Comparison of ENCODE assay signal across 2 cellular contexts in the genomic region with DNA sequence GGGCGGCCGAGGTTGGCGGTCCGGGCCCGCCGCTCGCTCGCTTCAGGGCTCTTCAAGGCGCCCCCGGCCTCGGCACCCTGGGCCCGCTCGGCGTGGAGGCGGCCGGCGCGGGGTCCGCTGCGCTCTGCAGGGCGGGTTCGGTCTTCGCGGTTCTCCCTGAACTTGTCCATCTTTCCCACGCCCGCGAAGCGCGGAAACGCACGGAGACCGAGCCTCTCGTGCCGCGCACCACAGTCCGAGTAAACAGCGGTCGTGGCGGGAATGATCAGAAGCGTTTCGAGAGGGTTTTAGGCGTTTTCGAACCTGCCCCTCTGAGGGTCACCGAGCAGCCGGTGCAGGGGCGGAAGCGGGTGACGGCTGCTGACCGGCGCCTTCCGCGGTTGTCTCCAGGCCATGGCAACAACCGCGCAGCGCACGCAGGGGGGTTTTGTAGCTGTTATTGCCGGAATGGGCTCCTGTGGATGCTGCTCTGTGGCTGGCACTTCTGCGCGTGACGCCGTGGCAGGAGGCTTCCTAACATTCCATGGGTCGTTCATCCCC.
A peak's percentile ranks its signal among the peaks of the same experiment; 100 is the strongest.
TF ChIP-seq lines count a peak whose summit lies in the region.

No MANE protein-coding gene starts in this region.

TF ChIP-seq in HEK293, 187 proteins besides CTCF, POLR2A, EP300 and RAD21 (continues in another document):
- TF ChIP-seq ZNF792 (tag by site-specific recombination; IDR thresholded peaks at IDR 0.05) (no peak), ZNF324 (tag by site-specific recombination; IDR thresholded peaks at IDR 0.05) (no peak), GLIS1 (tag by site-specific recombination; IDR thresholded peaks at IDR 0.05) (peak; percentile 45), ZNF623 (tag by site-specific recombination; IDR thresholded peaks at IDR 0.05) (no peak), ZNF843 (tag by site-specific recombination; IDR thresholded peaks at IDR 0.05) (no peak), ZBTB20 (tag by site-specific recombination; IDR thresholded peaks at IDR 0.05) (peak; percentile 19; the same call in 1 of the 2 replicates), TCF7L2 (IDR thresholded peaks at IDR 0.05; ENCODE audit: borderline replicate concordance, low read depth, low read length) (peak; percentile 21; the same call in 1 of the 2 replicates), ZNF596 (tag by site-specific recombination; IDR thresholded peaks at IDR 0.05) (peak; percentile 26; the same call in 1 of the 2 replicates), ZNF350 (tag by site-specific recombination; IDR thresholded peaks at IDR 0.05) (no peak), ZSCAN16 (tag by site-specific recombination; IDR thresholded peaks at IDR 0.05) (no peak), ZNF571 (tag by site-specific recombination; IDR thresholded peaks at IDR 0.05) (no peak), ZBTB1 (tag by site-specific recombination; IDR thresholded peaks at IDR 0.05) (no peak), ZNF335 (tag by site-specific recombination; conservative IDR thresholded peaks at IDR 0.05) (peak; percentile 72), ZEB2 (tag by site-specific recombination; IDR thresholded peaks at IDR 0.05) (no peak), ZNF157 (tag by site-specific recombination; IDR thresholded peaks at IDR 0.05) (no peak), ZFHX2 (tag by site-specific recombination; conservative IDR thresholded peaks at IDR 0.05) (peak; percentile 38; the same call in 1 of the 2 replicates), ZNF600 (tag by site-specific recombination; IDR thresholded peaks at IDR 0.05) (peak; percentile 45; the same call in 1 of the 2 replicates), ZBTB8A (tag by site-specific recombination; IDR thresholded peaks at IDR 0.05) (peak; percentile 41), ZNF221 (tag by site-specific recombination; IDR thresholded peaks at IDR 0.05; ENCODE audit: borderline replicate concordance) (no peak; the same call in 1 of the 2 replicates)
- TF ChIP-seq, protein P1, sequence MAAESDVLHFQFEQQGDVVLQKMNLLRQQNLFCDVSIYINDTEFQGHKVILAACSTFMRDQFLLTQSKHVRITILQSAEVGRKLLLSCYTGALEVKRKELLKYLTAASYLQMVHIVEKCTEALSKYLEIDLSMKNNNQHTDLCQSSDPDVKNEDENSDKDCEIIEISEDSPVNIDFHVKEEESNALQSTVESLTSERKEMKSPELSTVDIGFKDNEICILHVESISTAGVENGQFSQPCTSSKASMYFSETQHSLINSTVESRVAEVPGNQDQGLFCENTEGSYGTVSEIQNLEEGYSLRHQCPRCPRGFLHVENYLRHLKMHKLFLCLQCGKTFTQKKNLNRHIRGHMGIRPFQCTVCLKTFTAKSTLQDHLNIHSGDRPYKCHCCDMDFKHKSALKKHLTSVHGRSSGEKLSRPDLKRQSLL (tag by site-specific recombination; IDR thresholded peaks at IDR 0.05) = no peak
- TF ChIP-seq, protein P2, sequence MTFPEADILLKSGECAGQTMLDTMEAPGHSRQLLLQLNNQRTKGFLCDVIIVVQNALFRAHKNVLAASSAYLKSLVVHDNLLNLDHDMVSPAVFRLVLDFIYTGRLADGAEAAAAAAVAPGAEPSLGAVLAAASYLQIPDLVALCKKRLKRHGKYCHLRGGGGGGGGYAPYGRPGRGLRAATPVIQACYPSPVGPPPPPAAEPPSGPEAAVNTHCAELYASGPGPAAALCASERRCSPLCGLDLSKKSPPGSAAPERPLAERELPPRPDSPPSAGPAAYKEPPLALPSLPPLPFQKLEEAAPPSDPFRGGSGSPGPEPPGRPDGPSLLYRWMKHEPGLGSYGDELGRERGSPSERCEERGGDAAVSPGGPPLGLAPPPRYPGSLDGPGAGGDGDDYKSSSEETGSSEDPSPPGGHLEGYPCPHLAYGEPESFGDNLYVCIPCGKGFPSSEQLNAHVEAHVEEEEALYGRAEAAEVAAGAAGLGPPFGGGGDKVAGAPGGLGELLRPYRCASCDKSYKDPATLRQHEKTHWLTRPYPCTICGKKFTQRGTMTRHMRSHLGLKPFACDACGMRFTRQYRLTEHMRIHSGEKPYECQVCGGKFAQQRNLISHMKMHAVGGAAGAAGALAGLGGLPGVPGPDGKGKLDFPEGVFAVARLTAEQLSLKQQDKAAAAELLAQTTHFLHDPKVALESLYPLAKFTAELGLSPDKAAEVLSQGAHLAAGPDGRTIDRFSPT (tag by site-specific recombination; IDR thresholded peaks at IDR 0.05) = no peak
- TF ChIP-seq, protein P3, sequence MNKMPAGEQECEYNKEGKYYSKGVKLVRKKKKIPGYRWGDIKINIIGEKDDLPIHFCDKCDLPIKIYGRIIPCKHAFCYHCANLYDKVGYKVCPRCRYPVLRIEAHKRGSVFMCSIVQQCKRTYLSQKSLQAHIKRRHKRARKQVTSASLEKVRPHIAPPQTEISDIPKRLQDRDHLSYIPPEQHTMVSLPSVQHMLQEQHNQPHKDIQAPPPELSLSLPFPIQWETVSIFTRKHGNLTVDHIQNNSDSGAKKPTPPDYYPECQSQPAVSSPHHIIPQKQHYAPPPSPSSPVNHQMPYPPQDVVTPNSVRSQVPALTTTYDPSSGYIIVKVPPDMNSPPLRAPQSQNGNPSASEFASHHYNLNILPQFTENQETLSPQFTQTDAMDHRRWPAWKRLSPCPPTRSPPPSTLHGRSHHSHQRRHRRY (tag by site-specific recombination; IDR thresholded peaks at IDR 0.05) = no peak
- TF ChIP-seq, protein P4, sequence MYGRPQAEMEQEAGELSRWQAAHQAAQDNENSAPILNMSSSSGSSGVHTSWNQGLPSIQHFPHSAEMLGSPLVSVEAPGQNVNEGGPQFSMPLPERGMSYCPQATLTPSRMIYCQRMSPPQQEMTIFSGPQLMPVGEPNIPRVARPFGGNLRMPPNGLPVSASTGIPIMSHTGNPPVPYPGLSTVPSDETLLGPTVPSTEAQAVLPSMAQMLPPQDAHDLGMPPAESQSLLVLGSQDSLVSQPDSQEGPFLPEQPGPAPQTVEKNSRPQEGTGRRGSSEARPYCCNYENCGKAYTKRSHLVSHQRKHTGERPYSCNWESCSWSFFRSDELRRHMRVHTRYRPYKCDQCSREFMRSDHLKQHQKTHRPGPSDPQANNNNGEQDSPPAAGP (tag by site-specific recombination; IDR thresholded peaks at IDR 0.05) = no peak
- TF ChIP-seq, protein P5, sequence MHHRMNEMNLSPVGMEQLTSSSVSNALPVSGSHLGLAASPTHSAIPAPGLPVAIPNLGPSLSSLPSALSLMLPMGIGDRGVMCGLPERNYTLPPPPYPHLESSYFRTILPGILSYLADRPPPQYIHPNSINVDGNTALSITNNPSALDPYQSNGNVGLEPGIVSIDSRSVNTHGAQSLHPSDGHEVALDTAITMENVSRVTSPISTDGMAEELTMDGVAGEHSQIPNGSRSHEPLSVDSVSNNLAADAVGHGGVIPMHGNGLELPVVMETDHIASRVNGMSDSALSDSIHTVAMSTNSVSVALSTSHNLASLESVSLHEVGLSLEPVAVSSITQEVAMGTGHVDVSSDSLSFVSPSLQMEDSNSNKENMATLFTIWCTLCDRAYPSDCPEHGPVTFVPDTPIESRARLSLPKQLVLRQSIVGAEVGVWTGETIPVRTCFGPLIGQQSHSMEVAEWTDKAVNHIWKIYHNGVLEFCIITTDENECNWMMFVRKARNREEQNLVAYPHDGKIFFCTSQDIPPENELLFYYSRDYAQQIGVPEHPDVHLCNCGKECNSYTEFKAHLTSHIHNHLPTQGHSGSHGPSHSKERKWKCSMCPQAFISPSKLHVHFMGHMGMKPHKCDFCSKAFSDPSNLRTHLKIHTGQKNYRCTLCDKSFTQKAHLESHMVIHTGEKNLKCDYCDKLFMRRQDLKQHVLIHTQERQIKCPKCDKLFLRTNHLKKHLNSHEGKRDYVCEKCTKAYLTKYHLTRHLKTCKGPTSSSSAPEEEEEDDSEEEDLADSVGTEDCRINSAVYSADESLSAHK (tag by site-specific recombination; IDR thresholded peaks at IDR 0.05) = no peak

TF ChIP-seq in endothelial cell of umbilical vein, 7 proteins besides CTCF, POLR2A, EP300 and RAD21:
- TF ChIP-seq GATA2 (IDR thresholded peaks at IDR 0.05; ENCODE audit: insufficient read depth, insufficient read length, low read depth, low read length) (no peak), FOS (IDR thresholded peaks at IDR 0.05; ENCODE audit: borderline replicate concordance, insufficient read depth, low read length) (no peak), EZH2 (IDR thresholded peaks at IDR 0.05; ENCODE audit: borderline replicate concordance, low read depth, low read length, severe bottlenecking) (no peak), JUN (IDR thresholded peaks at IDR 0.05; ENCODE audit: borderline replicate concordance, insufficient read depth, insufficient read length, low read depth) (no peak), POLR2AphosphoS5 (IDR thresholded peaks at IDR 0.05; ENCODE audit: insufficient read depth, low read depth, low read length) (no peak), MYC (IDR thresholded peaks at IDR 0.05; ENCODE audit: low read depth, low read length) (no peak)
- TF ChIP-seq, protein P6, sequence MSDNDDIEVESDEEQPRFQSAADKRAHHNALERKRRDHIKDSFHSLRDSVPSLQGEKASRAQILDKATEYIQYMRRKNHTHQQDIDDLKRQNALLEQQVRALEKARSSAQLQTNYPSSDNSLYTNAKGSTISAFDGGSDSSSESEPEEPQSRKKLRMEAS (IDR thresholded peaks at IDR 0.05; ENCODE audit: insufficient read depth, insufficient read length) = no peak
